8 cellular contexts compared by ENCODE assay signal in genomic region chr9:27539479-27540441, GRCh38. TPM values are rescaled to one million over a fixed set of nuclear protein-coding genes. Genes with fewer than 3 reads are reported as not detected.
DNase-seq lines count a peak whose midpoint lies in the region; ATAC-seq and TF ChIP-seq lines count a peak whose summit lies in the region.

No MANE protein-coding gene starts in this region.

- peak overlapping the region; percentile 81 to 95 for H3K27ac ChIP-seq in coronary artery
- no peak overlapping the region for H3K27ac ChIP-seq in CD4-positive, alpha-beta T cell (ENCODE audit: low read depth, low read length)

- H3K9me3 ChIP-seq in CD4-positive, alpha-beta T cell (ENCODE audit: control insufficient read depth, low read length): no peaks in the 10 kb centered on the region

- H3K4me3 ChIP-seq in GM12865 (ENCODE audit: low read depth, low read length) (no peak overlapping the region), coronary artery (no peak overlapping the region)

- H3K4me1 Mint-ChIP-seq in osteocyte (ENCODE audit: unreplicated experiment): peaks cover 52% of the 10 kb centered on the region
- no peaks in the 10 kb centered on the region for H3K4me1 Mint-ChIP-seq in CD4-positive, alpha-beta T cell (ENCODE audit: low read depth)

- intact Hi-C loops in CD4-positive, alpha-beta T cell (cut with DNase I, micrococcal nuclease): loop anchor here in 1 of 2 experiments (5.0 kb wide), 1 partner anchor 43 kb away; no protein-coding TSS in a partner anchor

- peak; percentile 39 for ATAC-seq in HG03342 (IDR thresholded peaks at IDR 0.05; ENCODE audit: unreplicated experiment)
- ATAC-seq in HG03520 (IDR thresholded peaks at IDR 0.05; ENCODE audit: unreplicated experiment): no peak
- ATAC-seq in CD4-positive, alpha-beta T cell (ENCODE audit: poor library complexity): no peak

- no peaks in the 10 kb centered on the region for H3K27me3 ChIP-seq in CD4-positive, alpha-beta T cell (ENCODE audit: control insufficient read depth, insufficient read depth, low read length)

- POLR2A ChIA-PET in CD4-positive, alpha-beta T cell (lab: Charles Lee): no interaction called here

- peak overlapping the region; percentile 87 for H3K27ac Mint-ChIP-seq in osteocyte (ENCODE audit: unreplicated experiment)
- H3K27ac Mint-ChIP-seq in CD4-positive, alpha-beta T cell: no peak overlapping the region

- no peaks in the 10 kb centered on the region for H3K27me3 Mint-ChIP-seq in osteocyte (ENCODE audit: unreplicated experiment)
- H3K27me3 Mint-ChIP-seq in CD4-positive, alpha-beta T cell: no peaks in the 10 kb centered on the region

- no peaks in the 10 kb centered on the region for H3K9me3 Mint-ChIP-seq in osteocyte (ENCODE audit: unreplicated experiment)
- H3K9me3 Mint-ChIP-seq in CD4-positive, alpha-beta T cell: no peaks in the 10 kb centered on the region

- peaks cover 2% of the 10 kb centered on the region for H3K36me3 Mint-ChIP-seq in osteocyte (ENCODE audit: unreplicated experiment)
- peaks cover 53% of the 10 kb centered on the region for H3K36me3 Mint-ChIP-seq in CD4-positive, alpha-beta T cell (ENCODE audit: low read depth)

- TF ChIP-seq CTCF in GM12865 (IDR thresholded peaks at IDR 0.05; ENCODE audit: insufficient read depth, low read depth, low read length, missing control alignments): no peak
- no peak for TF ChIP-seq CTCF in coronary artery (IDR thresholded peaks at IDR 0.05)
- TF ChIP-seq CTCF in osteocyte (IDR thresholded peaks at IDR 0.05): no peak
- TF ChIP-seq CTCF in CD4-positive, alpha-beta T cell (IDR thresholded peaks at IDR 0.05): no peak

- peak overlapping the region; percentile 26 for H3K4me3 Mint-ChIP-seq in osteocyte (ENCODE audit: unreplicated experiment)
- H3K4me3 Mint-ChIP-seq in CD4-positive, alpha-beta T cell: no peak overlapping the region

- DNase-seq in GM12865 (ENCODE audit: low read depth) (peak; percentile 49), coronary artery (ENCODE audit: low spot score) (peak; percentile 75), osteocyte (ENCODE audit: extremely low spot score, unreplicated experiment) (no peak), middle frontal gyrus (ENCODE audit: extremely low spot score, low spot score) (no peak), activated gamma-delta T cell (lab: John Stamatoyannopoulos, UW) (no peak)
- DNase-seq in CD4-positive, alpha-beta T cell: no peak

- CTCF ChIA-PET in CD4-positive, alpha-beta T cell (lab: Charles Lee): no interaction called here

RNA-seq across cellular contexts. Expression of gene MOB3B, which starts 10.1 kb away (rescaled TPM):
- 7.5 and 7.6 TPM in 2 replicates for total RNA-seq in osteocyte
- under 1 TPM; 0.25 to 0.30 TPM for total RNA-seq in CD4-positive, alpha-beta T cell

RNA-seq across cellular contexts. Expression of gene IFNK, which starts 15.7 kb away (rescaled TPM):
- not detected in 2 replicates for total RNA-seq in osteocyte
- total RNA-seq in CD4-positive, alpha-beta T cell: not detected

RNA-seq across cellular contexts. Expression of gene C9orf72, which starts 33.5 kb away (rescaled TPM):
- total RNA-seq in osteocyte: 6.6 and 10.2 TPM in 2 replicates
- total RNA-seq in CD4-positive, alpha-beta T cell: 10 to 100 TPM; 36.9 to 39.2 TPM

Comparison
In these comparisons a context has a peak if more than half of its experiments do, and no peak if none do; other contexts are left out.
1. DNase-seq: peak in GM12865 (single experiment) and coronary artery (single experiment); none in osteocyte (single experiment), middle frontal gyrus (single experiment), activated gamma-delta T cell (single experiment) and CD4-positive, alpha-beta T cell (0 of 10).